Comparison of ENCODE assay signal across 8 cellular contexts in genomic region chr9:117704597-117704996, GRCh38. TPM values are rescaled to one million over a fixed set of nuclear protein-coding genes. Genes with fewer than 3 reads are reported as not detected.
DNase-seq lines count a peak whose midpoint lies in the region; ATAC-seq and TF ChIP-seq lines count a peak whose summit lies in the region.

No MANE protein-coding gene starts in this region.

- peak; percentile 8 for ATAC-seq in HG02642 (IDR thresholded peaks at IDR 0.05; ENCODE audit: poor library complexity, unreplicated experiment)
- ATAC-seq in HG03175 (IDR thresholded peaks at IDR 0.05; ENCODE audit: unreplicated experiment), result no peak
- ATAC-seq in GM18873 (IDR thresholded peaks at IDR 0.05; ENCODE audit: low FRiP score, unreplicated experiment), result no peak

- H3K4me3 ChIP-seq in adrenal gland, result peak overlapping the region in 3 of 4 donors; percentile 31 to 52 (median 38)
- H3K4me3 ChIP-seq in lower leg skin (ENCODE audit: low read depth, poor library complexity, severe bottlenecking), result peak overlapping the region; percentile 41

- peaks cover 0 to under 1% of the 10 kb centered on the region in 2 donors for H3K36me3 ChIP-seq in adrenal gland (replicated peaks in 1 of 2)

- TF ChIP-seq POLR2A in adrenal gland (IDR thresholded peaks at IDR 0.05) (no peak), lower leg skin (IDR thresholded peaks at IDR 0.05) (no peak)

- TF ChIP-seq CTCF in adrenal gland (IDR thresholded peaks at IDR 0.05) (no peak), lower leg skin (IDR thresholded peaks at IDR 0.05) (no peak)

- peaks cover 10 to 28% of the 10 kb centered on the region in 2 donors for H3K4me1 ChIP-seq in adrenal gland (replicated peaks in 1 of 2)

- no peaks in the 10 kb centered on the region for H3K9me3 ChIP-seq in adrenal gland (replicated peaks in 1 of 3)

- H3K27me3 ChIP-seq in adrenal gland, result no peaks in the 10 kb centered on the region

- DNase-seq in adrenal gland, result no peak
- no peak for DNase-seq in lower leg skin (ENCODE audit: low spot score in 2 of 2)
- no peak for DNase-seq in NCI-H2081 (lab: John Stamatoyannopoulos, UW)
- no peak for DNase-seq in effector CD8-positive, alpha-beta T cell (lab: John Stamatoyannopoulos, UW)

- H3K27ac ChIP-seq in adrenal gland (peak overlapping the region; percentile 26 to 92 (median 77)), temporal lobe (ENCODE audit: low read depth, low read length) (peak overlapping the region; percentile 87)

- WGBS in adrenal gland, 4 donors, result 50 to 71% (median 61%) methylated on average over 1 of the region's 1 CpG
- 58 to 68% methylated on average over 1 of the region's 1 CpG for WGBS in lower leg skin, 2 donors

- intact Hi-C loops in adrenal gland (cut with DNase I), result no loop called here
- intact Hi-C loops in lower leg skin (cut with DNase I; ENCODE audit: low total_unique reads), result no loop called here

RNA-seq across cellular contexts. Expression of gene TLR4, which starts 0.4 kb away (rescaled TPM):
- total RNA-seq in adrenal gland, result 10 to 100 TPM; 25.8 to 65.2 (median 43.2) TPM
- 10 to 100 TPM in 1 of 3 donors, 1 to 10 TPM in 2; 5.5 to 17.6 (median 7.3) TPM for polyA plus RNA-seq in adrenal gland
- 10 to 100 TPM in 1 of 4 donors, 1 to 10 TPM in 3; 3.9 to 11.3 (median 5.3) TPM for total RNA-seq in lower leg skin
- 3.9 TPM for total RNA-seq in temporal lobe
